In the genomic region with DNA sequence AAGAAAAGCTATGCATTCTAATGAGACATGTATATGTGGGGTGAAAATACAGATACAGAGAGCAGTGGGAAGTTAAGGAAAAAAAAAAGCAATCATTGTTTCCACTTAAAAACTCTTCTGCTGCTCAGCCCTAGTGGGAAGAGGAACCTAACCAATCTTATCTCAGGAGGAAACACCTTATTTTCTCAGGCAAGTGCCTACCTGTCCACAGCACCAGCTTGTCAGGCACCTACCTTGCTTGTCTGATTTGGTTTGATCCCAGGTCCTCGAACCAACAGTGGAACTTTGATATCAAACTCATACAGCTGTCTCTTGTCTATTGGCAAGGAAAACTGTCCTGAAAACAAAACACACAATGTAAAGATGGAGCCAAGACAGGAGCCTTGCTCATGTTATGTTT, we compare ENCODE assay signal across 20 cellular contexts. TPM values are rescaled to one million over a fixed set of nuclear protein-coding genes. Genes with fewer than 3 reads are reported as not detected.
DNase-seq lines count a peak whose midpoint lies in the region; FAIRE-seq and TF ChIP-seq lines count a peak whose summit lies in the region.
"Had no signal": no experiment of that assay in that cellular context is flagged by ENCODE, and none has a peak within 500 bp of the region (broad histone marks: within the 10 kb centered on the region; RNA-seq: fewer than 3 reads in every experiment).

No MANE protein-coding gene starts in this region.

- CTCF ChIA-PET in activated CD4-positive, alpha-beta T cell treated with anti-CD3 and anti-CD28 coated beads, Interleukin-2, amount 10 ng/mL, durations not matched to agents 7 days and 5 days (lab: Charles Lee): interaction anchor here (0.7 to 1.9 kb wide), 3 partner anchors 21 to 48 kb away, joined by 3 to 4 read pairs (median 3); no protein-coding TSS in a partner anchor
- CTCF ChIA-PET in CD4-positive, alpha-beta memory T cell (lab: Charles Lee; ENCODE audit: partially characterized antibody): interaction anchor here (1.2 to 1.6 kb wide), 2 partner anchors 20 to 189 kb away, joined by 3 to 4 read pairs; no protein-coding TSS in a partner anchor
- CTCF ChIA-PET in OCI-LY7 (lab: Charles Lee; ENCODE audit: unreplicated experiment): no interaction called here

- H3K9me2 ChIP-seq in OCI-LY7 (ENCODE audit: insufficient read depth, low read length): no peaks in the 10 kb centered on the region

- POLR2A ChIA-PET in activated CD4-positive, alpha-beta T cell treated with anti-CD3 and anti-CD28 coated beads, Interleukin-2, amount 10 ng/mL, durations not matched to agents 7 days and 5 days (lab: Charles Lee): no interaction called here
- POLR2A ChIA-PET in CD4-positive, alpha-beta memory T cell (lab: Charles Lee; ENCODE audit: partially characterized antibody): no interaction called here
- POLR2A ChIA-PET in OCI-LY7 (lab: Charles Lee): interaction anchor here (0.5 to 4.1 kb wide), 6 partner anchors 11 to 250 kb away, joined by 3 to 17 read pairs (median 4); no protein-coding TSS in a partner anchor

- no peak overlapping the region for H3K9ac ChIP-seq in kidney (ENCODE audit: low read length in 2 of 2)

- H3K36me3 Mint-ChIP-seq in activated CD4-positive, alpha-beta T cell treated with anti-CD3 and anti-CD28 coated beads, Interleukin-2, amount 10 ng/mL, durations not matched to agents 7 days and 5 days (ENCODE audit: low read depth): peaks cover 55% of the 10 kb centered on the region
- H3K36me3 Mint-ChIP-seq in CD4-positive, alpha-beta memory T cell: peaks cover 64 to 70% of the 10 kb centered on the region in 2 donors

- no peaks in the 10 kb centered on the region for H4K20me1 ChIP-seq in OCI-LY7 (ENCODE audit: insufficient read depth, low read length)

- no peak overlapping the region for H3K4me3 Mint-ChIP-seq in activated CD4-positive, alpha-beta T cell treated with anti-CD3 and anti-CD28 coated beads, Interleukin-2, amount 10 ng/mL, durations not matched to agents 7 days and 5 days
- no peak overlapping the region for H3K4me3 Mint-ChIP-seq in CD4-positive, alpha-beta memory T cell
- H3K4me3 Mint-ChIP-seq: B cell, H9, IgD-negative memory B cell had no signal

- no peaks in the 10 kb centered on the region for H3K79me2 ChIP-seq in OCI-LY7 (ENCODE audit: insufficient read depth, low read depth, low read length)

- H2AFZ ChIP-seq in OCI-LY7 (ENCODE audit: low read length): 0 out of 2 replicates have a peak overlapping the region, but pooled peaks have one; percentile 22

- no peak overlapping the region for H3K27ac ChIP-seq in CD4-positive, alpha-beta memory T cell (ENCODE audit: low read depth, low read length)
- no peak overlapping the region for H3K27ac ChIP-seq in OCI-LY7 (ENCODE audit: low read depth, low read length, poor library complexity, severe bottlenecking)
- H3K27ac ChIP-seq in epithelial cell of prostate: peak overlapping the region; percentile 74
- no peak overlapping the region for H3K27ac ChIP-seq in kidney (ENCODE audit: low read depth in 2 of 2, low read length in 2 of 2)
- H3K27ac ChIP-seq in tibial artery: no peak overlapping the region
- H3K27ac ChIP-seq: HL-60, SJCRH30 had no signal

- FAIRE-seq in kidney (lab: Jason Lieb, UNC): no peak
- FAIRE-seq: HTR-8/SVneo had no signal

- DNase-seq in activated CD4-positive, alpha-beta T cell treated with anti-CD3 and anti-CD28 coated beads, Interleukin-2, amount 10 ng/mL, durations not matched to agents 7 days and 5 days: no peak
- DNase-seq in activated CD4-positive, alpha-beta T cell treated with anti-CD3 and anti-CD28 coated beads, Interleukin-2, amount 50 U/mL, for 48 hours: no peak
- no peak for DNase-seq in CD4-positive, alpha-beta memory T cell
- DNase-seq in OCI-LY7 (ENCODE audit: low spot score): no peak
- no peak for DNase-seq in epithelial cell of prostate (ENCODE audit: low read depth, low spot score)
- DNase-seq in kidney: no peak
- no peak for DNase-seq in tibial artery
- DNase-seq in DMS79 treated with DMSO at 0.1 percent for 48 hours (lab: John Stamatoyannopoulos, UW): no peak
- DNase-seq: COR-L47, GF-D8, H9, Kasumi-1, NCI-H1092 treated with DMSO at 0.1 percent for 48 hours, NCI-H2081 treated with DMSO at 0.1 percent for 48 hours, PC-3, SJCRH30 had no signal

- H3K27ac Mint-ChIP-seq in activated CD4-positive, alpha-beta T cell treated with anti-CD3 and anti-CD28 coated beads, Interleukin-2, amount 10 ng/mL, durations not matched to agents 7 days and 5 days: peak overlapping the region; percentile 28
- H3K27ac Mint-ChIP-seq in CD4-positive, alpha-beta memory T cell: peak overlapping the region in 4 of 7 donors; percentile 57 to 71 (median 62)
- H3K27ac Mint-ChIP-seq: B cell had no signal

- no peaks in the 10 kb centered on the region for H3K9me3 ChIP-seq in CD4-positive, alpha-beta memory T cell (ENCODE audit: control insufficient read depth in 1 of 2, low read length in 2 of 2)
- H3K9me3 ChIP-seq in OCI-LY7 (ENCODE audit: low read length) (no peaks in the 10 kb centered on the region), kidney (ENCODE audit: control insufficient read depth in 1 of 2, low read length in 2 of 2) (no peaks in the 10 kb centered on the region), tibial artery (no peaks in the 10 kb centered on the region)
- H3K9me3 ChIP-seq: SJCRH30 had no signal

- peaks cover 21% of the 10 kb centered on the region for H3K36me3 ChIP-seq in CD4-positive, alpha-beta memory T cell (ENCODE audit: insufficient read depth, low read length)
- H3K36me3 ChIP-seq in OCI-LY7 (ENCODE audit: insufficient read depth, low read length) (peaks cover 54% of the 10 kb centered on the region), kidney (ENCODE audit: control insufficient read depth in 1 of 2, insufficient read depth in 2 of 2, low read length in 2 of 2) (peaks cover 34 to 51% of the 10 kb centered on the region in 2 donors), tibial artery (peaks cover 52 to 82% (median 66%) of the 10 kb centered on the region in 3 donors)

- TF ChIP-seq CTCF in OCI-LY7 (conservative IDR thresholded peaks at IDR 0.05; ENCODE audit: low read length) (no peak), kidney (IDR thresholded peaks at IDR 0.05; ENCODE audit: borderline replicate concordance, extremely low read depth, insufficient read depth) (no peak), tibial artery (IDR thresholded peaks at IDR 0.05) (no peak)

- H3K4me2 ChIP-seq in OCI-LY7 (ENCODE audit: low read length): no peak overlapping the region

- H3K27me3 Mint-ChIP-seq in activated CD4-positive, alpha-beta T cell treated with anti-CD3 and anti-CD28 coated beads, Interleukin-2, amount 10 ng/mL, durations not matched to agents 7 days and 5 days: no peaks in the 10 kb centered on the region
- H3K27me3 Mint-ChIP-seq in CD4-positive, alpha-beta memory T cell: no peaks in the 10 kb centered on the region
- H3K27me3 Mint-ChIP-seq: B cell, IgD-negative memory B cell had no signal

- intact Hi-C loops in CD4-positive, alpha-beta memory T cell (cut with micrococcal nuclease): no loop called here
- intact Hi-C loops in OCI-LY7 (cut with micrococcal nuclease; ENCODE audit: unreplicated experiment): no loop called here
- intact Hi-C loops in kidney (cut with DNase I): no loop called here
- intact Hi-C loops in tibial artery (cut with DNase I; ENCODE audit: low total_unique reads): no loop called here

- peaks cover 10% of the 10 kb centered on the region for H3K4me1 ChIP-seq in CD4-positive, alpha-beta memory T cell (ENCODE audit: insufficient read depth, low read length)
- peaks cover 21% of the 10 kb centered on the region for H3K4me1 ChIP-seq in OCI-LY7 (ENCODE audit: insufficient read depth, low read length, poor library complexity, severe bottlenecking)
- no peaks in the 10 kb centered on the region for H3K4me1 ChIP-seq in kidney (ENCODE audit: control insufficient read depth in 1 of 2, insufficient read depth in 1 of 2, low read depth in 1 of 2, low read length in 2 of 2)
- peaks cover 0 to 9% (median 0%) of the 10 kb centered on the region in 4 donors for H3K4me1 ChIP-seq in tibial artery

- no peaks in the 10 kb centered on the region for H3K27me3 ChIP-seq in CD4-positive, alpha-beta memory T cell (ENCODE audit: insufficient read depth, low read length)
- no peaks in the 10 kb centered on the region for H3K27me3 ChIP-seq in tibial artery
- H3K27me3 ChIP-seq: SJCRH30 had no signal

- peaks cover 24% of the 10 kb centered on the region for H3K4me1 Mint-ChIP-seq in activated CD4-positive, alpha-beta T cell treated with anti-CD3 and anti-CD28 coated beads, Interleukin-2, amount 10 ng/mL, durations not matched to agents 7 days and 5 days
- H3K4me1 Mint-ChIP-seq in CD4-positive, alpha-beta memory T cell: peaks cover 7 to 17% (median 10%) of the 10 kb centered on the region in 4 donors
- H3K4me1 Mint-ChIP-seq: B cell, H9 had no signal

- no TSS peak for BruUV-seq in OCI-LY7 (replicated peaks; lab: Mats Ljungman, UMichigan)

- H3K4me3 ChIP-seq in CD4-positive, alpha-beta memory T cell (ENCODE audit: low read length in 2 of 2): no peak overlapping the region
- H3K4me3 ChIP-seq in OCI-LY7 (ENCODE audit: low read depth, low read length, poor library complexity, severe bottlenecking) (no peak overlapping the region), kidney (ENCODE audit: low read length in 2 of 2) (no peak overlapping the region), tibial artery (no peak overlapping the region)
- H3K4me3 ChIP-seq: SJCRH30 had no signal

- H3K9me3 Mint-ChIP-seq in activated CD4-positive, alpha-beta T cell treated with anti-CD3 and anti-CD28 coated beads, Interleukin-2, amount 10 ng/mL, durations not matched to agents 7 days and 5 days: no peaks in the 10 kb centered on the region
- H3K9me3 Mint-ChIP-seq in CD4-positive, alpha-beta memory T cell: peaks cover 0 to 2% (median 0%) of the 10 kb centered on the region in 8 donors
- H3K9me3 Mint-ChIP-seq: H9, IgD-negative memory B cell had no signal

RNA-seq across cellular contexts. Expression of a gene that starts 22.4 kb away (rescaled TPM):
- total RNA-seq in activated CD4-positive, alpha-beta T cell treated with anti-CD3 and anti-CD28 coated beads, Interleukin-2, amount 10 ng/mL, durations not matched to agents 7 days and 5 days: 10 to 100 TPM; 25.3 to 31.3 TPM
- 10 to 100 TPM; 34.2 to 35.0 TPM for total RNA-seq in CD4-positive, alpha-beta memory T cell
- 10 to 100 TPM; 36.8 to 77.0 TPM for polyA plus RNA-seq in CD4-positive, alpha-beta memory T cell
- total RNA-seq in OCI-LY7 (2014; rRNA removed; shearing (Covaris generic)): 8.0 and 9.4 TPM in 2 replicates
- total RNA-seq in OCI-LY7 (2022) (16.0 and 18.0 TPM in 2 replicates), kidney (215 TPM)
- 108 TPM for polyA plus RNA-seq in kidney (ENCODE audit: insufficient read depth, low read depth, low replicate concordance)
